In genomic region chr16:68021490-68021889, GRCh38 we compare ENCODE assay signal across 11 cellular contexts. TPM values are rescaled to one million over a fixed set of nuclear protein-coding genes. Genes with fewer than 3 reads are reported as not detected.
DNase-seq lines count a peak whose midpoint lies in the region; ATAC-seq and TF ChIP-seq lines count a peak whose summit lies in the region.
"Had no signal": no experiment of that assay in that cellular context is flagged by ENCODE, and none has a peak within 500 bp of the region (broad histone marks: within the 10 kb centered on the region; RNA-seq: fewer than 3 reads in every experiment).

No MANE protein-coding gene starts in this region.

- ATAC-seq in central memory CD8-positive, alpha-beta T cell (replicated peaks; ENCODE audit: extremely low read depth, poor library complexity, severe bottlenecking) = no peak
- no peak for ATAC-seq in HG03571 (IDR thresholded peaks at IDR 0.05; ENCODE audit: unreplicated experiment)

- peak overlapping the region in 4 of 7 donors; percentile 32 to 96 (median 54) for H3K27ac Mint-ChIP-seq in CD14-positive monocyte
- peak overlapping the region; percentile 95 for H3K27ac Mint-ChIP-seq in central memory CD8-positive, alpha-beta T cell (ENCODE audit: low read depth)

- no peak for TF ChIP-seq EP300 in neural cell (conservative IDR thresholded peaks at IDR 0.05; ENCODE audit: poor library complexity, severe bottlenecking)

- TF ChIP-seq CTCF in CD14-positive monocyte (IDR thresholded peaks at IDR 0.05) (no peak), KMS-11 (conservative IDR thresholded peaks at IDR 0.05; ENCODE audit: low read depth, low read length) (no peak), neural cell (IDR thresholded peaks at IDR 0.05; ENCODE audit: poor library complexity, severe bottlenecking) (no peak)

- H2AFZ ChIP-seq in KMS-11 (ENCODE audit: low read depth) (no peak overlapping the region), neural cell (ENCODE audit: low read depth, low read length) (no peak overlapping the region)

- H3K9me3 ChIP-seq in neural cell (ENCODE audit: low read length) = no peaks in the 10 kb centered on the region

- H3K27ac ChIP-seq in KMS-11 (no peak overlapping the region), neural cell (ENCODE audit: low read length) (no peak overlapping the region)

- TF ChIP-seq RAD21 in neural cell (conservative IDR thresholded peaks at IDR 0.05) = no peak

- intact Hi-C loops in CD14-positive monocyte (cut with micrococcal nuclease) = no loop called here

- H3K27me3 ChIP-seq in KMS-11 (ENCODE audit: insufficient read depth, low read depth) = no peaks in the 10 kb centered on the region
- no peaks in the 10 kb centered on the region for H3K27me3 ChIP-seq in neural cell (ENCODE audit: insufficient read depth, low read depth, low read length)

- no peak for DNase-seq in CD14-positive monocyte (ENCODE audit: low spot score)
- DNase-seq in central memory CD8-positive, alpha-beta T cell (ENCODE audit: low spot score in 2 of 2) = no peak
- no peak for DNase-seq in GOT3 (lab: John Stamatoyannopoulos, UW)
- DNase-seq in stimulated activated CD4-positive, alpha-beta T cell treated with anti-CD3 and anti-CD28 coated beads, Interleukin-15, amount 100 ng/mL, for 24 hours = no peak
- DNase-seq in DMS53 (lab: John Stamatoyannopoulos, UW) = no peak
- DNase-seq: IMR-90, NCI-H510A treated with DMSO at 0.1 percent for 48 hours had no signal

- H3K27me3 Mint-ChIP-seq in CD14-positive monocyte (ENCODE audit: low read depth in 3 of 3) = peaks cover 0 to 2% (median 0%) of the 10 kb centered on the region in 3 donors
- H3K27me3 Mint-ChIP-seq in central memory CD8-positive, alpha-beta T cell = no peaks in the 10 kb centered on the region

- no peaks in the 10 kb centered on the region for H3K9me3 Mint-ChIP-seq in CD14-positive monocyte
- H3K9me3 Mint-ChIP-seq in central memory CD8-positive, alpha-beta T cell = no peaks in the 10 kb centered on the region

- H4K20me1 ChIP-seq in KMS-11 (ENCODE audit: insufficient read depth) = no peaks in the 10 kb centered on the region
- H4K20me1 ChIP-seq in neural cell (ENCODE audit: insufficient read depth) = no peaks in the 10 kb centered on the region

- H3K4me1 ChIP-seq in KMS-11 (ENCODE audit: low read depth, poor library complexity, severe bottlenecking) = peaks cover 23% of the 10 kb centered on the region

- no peaks in the 10 kb centered on the region for H3K36me3 ChIP-seq in KMS-11 (ENCODE audit: insufficient read depth)
- H3K36me3 ChIP-seq in neural cell (ENCODE audit: insufficient read depth, low read length) = no peaks in the 10 kb centered on the region

- H3K4me3 Mint-ChIP-seq in CD14-positive monocyte = peak overlapping the region in 1 of 2 donors; percentile 39
- H3K4me3 Mint-ChIP-seq in central memory CD8-positive, alpha-beta T cell = peak overlapping the region; percentile 93

- peaks cover 29% of the 10 kb centered on the region for H3K79me2 ChIP-seq in KMS-11 (ENCODE audit: insufficient read depth, low read depth)
- peaks cover 13% of the 10 kb centered on the region for H3K79me2 ChIP-seq in neural cell (replicated peaks; ENCODE audit: insufficient read depth, low read length)

- H3F3A ChIP-seq in neural cell (ENCODE audit: insufficient read depth, low read length, poor library complexity, severe bottlenecking) = no peaks in the 10 kb centered on the region

- H3K9ac ChIP-seq in KMS-11 (no peak overlapping the region), neural cell (ENCODE audit: low read length) (no peak overlapping the region)

- H3K4me1 Mint-ChIP-seq in CD14-positive monocyte = peaks cover 25% of the 10 kb centered on the region
- peaks cover 17% of the 10 kb centered on the region for H3K4me1 Mint-ChIP-seq in central memory CD8-positive, alpha-beta T cell

- H3K4me3 ChIP-seq in KMS-11 (IDR thresholded peaks at IDR 0.05; ENCODE audit: insufficient read depth, low read depth, low read length) = no peak overlapping the region
- H3K4me3 ChIP-seq in neural cell (ENCODE audit: low read length) = peak overlapping the region; percentile 100

- H3K4me2 ChIP-seq in KMS-11 (peak overlapping the region; percentile 100), neural cell (ENCODE audit: low read length) (peak overlapping the region; percentile 19)

- H3K36me3 Mint-ChIP-seq in CD14-positive monocyte = peaks cover 16 to 26% of the 10 kb centered on the region in 2 donors
- peaks cover 19% of the 10 kb centered on the region for H3K36me3 Mint-ChIP-seq in central memory CD8-positive, alpha-beta T cell (ENCODE audit: insufficient read depth)

- no peaks in the 10 kb centered on the region for H3K9me2 ChIP-seq in neural cell (ENCODE audit: insufficient read depth, low read length)

TF ChIP-seq in neural cell, 6 proteins besides CTCF, POLR2A, EP300 and RAD21:
- TF ChIP-seq POLR2AphosphoS5 (IDR thresholded peaks at IDR 0.05) = no peak
- TF ChIP-seq TAF1 (IDR thresholded peaks at IDR 0.05; ENCODE audit: low read depth) = no peak
- TF ChIP-seq REST (IDR thresholded peaks at IDR 0.05; ENCODE audit: borderline replicate concordance) = no peak
- TF ChIP-seq EZH2 (IDR thresholded peaks at IDR 0.05; ENCODE audit: borderline replicate concordance, insufficient read depth, low read length, poor library complexity, severe bottlenecking) = no peak
- no peak for TF ChIP-seq SMC3 (conservative IDR thresholded peaks at IDR 0.05; ENCODE audit: poor library complexity)
- TF ChIP-seq MXI1 (conservative IDR thresholded peaks at IDR 0.05; ENCODE audit: poor library complexity, severe bottlenecking) = no peak
TF ChIP-seq in neural cell: peak in this region for 0.

RNA-seq across cellular contexts. Expression of gene DDX28, which starts 1.5 kb away (rescaled TPM):
- polyA plus RNA-seq in CD14-positive monocyte (10 to 100 TPM; 27.7 to 42.9 TPM), neural cell (13.9 and 18.0 TPM in 2 replicates)
- polyA minus RNA-seq in neural cell = 20.6 and 22.9 TPM in 2 replicates

RNA-seq across cellular contexts. Expression of gene DUS2, which starts 1.6 kb away (rescaled TPM):
- polyA plus RNA-seq in CD14-positive monocyte (10 to 100 TPM; 18.4 to 33.2 TPM), neural cell (22.4 and 22.8 TPM in 2 replicates)
- 16.3 and 21.1 TPM in 2 replicates for polyA minus RNA-seq in neural cell

RNA-seq across cellular contexts. Expression of gene DPEP2NB, which starts 5.8 kb away (rescaled TPM):
- polyA plus RNA-seq in CD14-positive monocyte (not detected), neural cell (not detected in 2 replicates)
- polyA minus RNA-seq in neural cell = not detected in 2 replicates
- polyA plus RNA-seq: IMR-90, liver had no signal

RNA-seq across cellular contexts. Expression of gene DPEP2, which starts 22.2 kb away (rescaled TPM):
- polyA plus RNA-seq in CD14-positive monocyte (100 to 1,000 TPM; 117 to 124 TPM), neural cell (not detected in 2 replicates)
- polyA minus RNA-seq in neural cell = not detected in 2 replicates
- polyA plus RNA-seq: IMR-90 had no signal

RNA-seq across cellular contexts. Expression of gene DPEP3, which starts 41.2 kb away (rescaled TPM):
- polyA plus RNA-seq in CD14-positive monocyte (under 1 TPM; 0.20 to 0.25 TPM), neural cell (not detected in 2 replicates)
- polyA minus RNA-seq in neural cell = not detected in 2 replicates
- polyA plus RNA-seq: IMR-90 had no signal
